Comparison of ENCODE assay signal across 10 cellular contexts in genomic region chr6:6686176-6686575, GRCh38.
DNase-seq lines count a peak whose midpoint lies in the region; ATAC-seq, FAIRE-seq and TF ChIP-seq lines count a peak whose summit lies in the region.
"Had no signal": no experiment of that assay in that cellular context is flagged by ENCODE, and none has a peak within 500 bp of the region (broad histone marks: within the 10 kb centered on the region; RNA-seq: fewer than 3 reads in every experiment).

No MANE protein-coding gene starts in this region.

- intact Hi-C loops in kidney (cut with DNase I), result no loop called here

- FAIRE-seq in kidney (lab: Jason Lieb, UNC), result no peak

- DNase-seq in activated CD8-positive, alpha-beta memory T cell treated with anti-CD3 and anti-CD28 coated beads for 24 hours, result peak; percentile 40
- DNase-seq in activated CD8-positive, alpha-beta memory T cell treated with anti-CD3 and anti-CD28 coated beads, Interleukin-2, amount 50 U/mL, for 4 hours, result no peak
- DNase-seq in RWPE2 (ENCODE audit: low spot score) (no peak), kidney (no peak), suprapubic skin (ENCODE audit: low spot score in 2 of 2) (no peak), HPDE6-E6E7 (ENCODE audit: extremely low spot score) (no peak), NCI-H2227 (lab: John Stamatoyannopoulos, UW; ENCODE audit: unreplicated experiment) (no peak), cerebellum (ENCODE audit: low spot score) (no peak)
- DNase-seq: activated CD8-positive, alpha-beta T cell treated with anti-CD3 and anti-CD28 coated beads, Interleukin-2, amount 10 ng/mL, durations not matched to agents 7 days and 5 days had no signal

- TF ChIP-seq CTCF in RWPE2 (IDR thresholded peaks at IDR 0.05; ENCODE audit: poor library complexity, severe bottlenecking) (no peak), kidney (IDR thresholded peaks at IDR 0.05; ENCODE audit: borderline replicate concordance, extremely low read depth, insufficient read depth) (no peak), suprapubic skin (IDR thresholded peaks at IDR 0.05) (no peak)

- H3K27me3 ChIP-seq in RWPE2 (ENCODE audit: insufficient read depth, poor library complexity, severe bottlenecking) (no peaks in the 10 kb centered on the region), suprapubic skin (no peaks in the 10 kb centered on the region)

- H3K4me1 ChIP-seq in RWPE2 (ENCODE audit: insufficient read depth, poor library complexity, severe bottlenecking) (peaks cover 42% of the 10 kb centered on the region), kidney (ENCODE audit: control insufficient read depth in 1 of 2, insufficient read depth in 1 of 2, low read depth in 1 of 2, low read length in 2 of 2) (peaks cover 28 to 30% of the 10 kb centered on the region in 2 donors), suprapubic skin (peaks cover 46% of the 10 kb centered on the region)

- peaks cover 6% of the 10 kb centered on the region for H3K9me3 ChIP-seq in RWPE2 (ENCODE audit: severe bottlenecking)
- H3K9me3 ChIP-seq in kidney (ENCODE audit: control insufficient read depth in 1 of 2, low read length in 2 of 2), result no peaks in the 10 kb centered on the region
- no peaks in the 10 kb centered on the region for H3K9me3 ChIP-seq in suprapubic skin

- no peak for TF ChIP-seq POLR2A in suprapubic skin (IDR thresholded peaks at IDR 0.05)

- no peak overlapping the region for H3K9ac ChIP-seq in kidney (ENCODE audit: low read length in 2 of 2)

- no peak for TF ChIP-seq EP300 in suprapubic skin (IDR thresholded peaks at IDR 0.05)

- no peak overlapping the region for H3K4me3 ChIP-seq in RWPE2 (ENCODE audit: severe bottlenecking)
- H3K4me3 ChIP-seq in kidney (ENCODE audit: low read length in 2 of 2), result peak overlapping the region; percentile 53 to 64
- no peak overlapping the region for H3K4me3 ChIP-seq in suprapubic skin
- H3K4me3 ChIP-seq: coronary artery had no signal

- WGBS in suprapubic skin, result 80% methylated on average over 7 of the region's 7 CpGs

- ATAC-seq in RWPE2 (ENCODE audit: low read depth), result no peak

- H3K27ac ChIP-seq in RWPE2 (ENCODE audit: poor library complexity, severe bottlenecking) (peak overlapping the region; percentile 98), kidney (ENCODE audit: low read depth in 2 of 2, low read length in 2 of 2) (peak overlapping the region; percentile 75 to 78), suprapubic skin (peak overlapping the region; percentile 86)
- H3K27ac ChIP-seq: coronary artery had no signal

- H3K36me3 ChIP-seq in RWPE2 (ENCODE audit: low read depth), result no peaks in the 10 kb centered on the region
- no peaks in the 10 kb centered on the region for H3K36me3 ChIP-seq in kidney (ENCODE audit: control insufficient read depth in 1 of 2, insufficient read depth in 2 of 2, low read length in 2 of 2)
- H3K36me3 ChIP-seq in suprapubic skin, result no peaks in the 10 kb centered on the region

Comparison
In these comparisons a context has a peak if more than half of its experiments do, and no peak if none do; other contexts are left out.
1. H3K4me3 ChIP-seq: peak in kidney (2 of 2); none in RWPE2 (single experiment) and suprapubic skin (single experiment).
2. Peak in every context shown above with its lines, with median percentiles within 50 percentile points of each other: H3K27ac ChIP-seq.